In the genomic region with DNA sequence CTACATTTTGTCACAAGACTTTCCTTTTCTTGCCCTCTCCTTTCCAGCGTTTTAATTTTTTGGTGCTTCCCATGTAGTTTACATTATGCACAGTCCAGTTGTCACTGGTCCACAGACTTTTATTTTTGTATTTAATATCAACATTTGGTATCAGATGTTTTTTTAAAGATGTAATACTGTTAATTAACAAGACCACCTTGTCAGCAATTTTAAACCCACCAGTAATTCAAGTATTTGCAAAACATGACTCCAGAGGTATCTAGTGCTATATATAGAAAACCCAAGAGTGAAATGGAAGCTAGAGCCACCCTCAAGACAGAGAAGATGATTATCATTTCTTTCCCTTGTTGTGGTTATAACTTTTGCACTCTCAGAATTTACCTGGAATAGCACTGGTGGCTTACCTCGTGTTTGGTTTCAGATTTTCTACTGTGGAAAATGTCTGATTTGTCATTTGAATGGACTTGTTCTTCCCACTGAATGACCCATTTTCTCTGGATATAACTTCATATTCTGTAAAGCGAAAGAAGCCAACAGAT, we compare ENCODE assay signal across 21 cellular contexts.
"Had no signal": no experiment of that assay in that cellular context is flagged by ENCODE, and none has a peak within 500 bp of the region (broad histone marks: within the 10 kb centered on the region; RNA-seq: fewer than 3 reads in every experiment).

No MANE protein-coding gene starts in this region.

- H3K4me1 ChIP-seq: SJSA1 had no signal

- H3K9me3 ChIP-seq: MG63, SJSA1 had no signal

- DNase-seq: Karpas-422, KG1, MG63, NCI-H1092 treated with DMSO at 0.1 percent for 48 hours, NCI-H1436, NCI-H187, NCI-H2029, NCI-H2081 treated with DMSO at 0.1 percent for 48 hours, NCI-H2171, NCI-H226, NCI-H446, NCI-H510A, NCI-H524 treated with DMSO at 0.1 percent for 48 hours, NCI-H69, NCI-H774, Right ventricle myocardium superior, RPMI8226, SIG-M5 had no signal

- H3K27me3 ChIP-seq: MG63, SJSA1 had no signal

- H3K36me3 ChIP-seq: MG63, SJSA1 had no signal

- H3K4me3 ChIP-seq: MG63, SJSA1, SK-N-MC had no signal

- FAIRE-seq: RCC 7860 had no signal

- H3K27ac ChIP-seq: SJSA1, SK-N-MC had no signal
